Comparison of ENCODE assay signal across 8 cellular contexts in the genomic region with DNA sequence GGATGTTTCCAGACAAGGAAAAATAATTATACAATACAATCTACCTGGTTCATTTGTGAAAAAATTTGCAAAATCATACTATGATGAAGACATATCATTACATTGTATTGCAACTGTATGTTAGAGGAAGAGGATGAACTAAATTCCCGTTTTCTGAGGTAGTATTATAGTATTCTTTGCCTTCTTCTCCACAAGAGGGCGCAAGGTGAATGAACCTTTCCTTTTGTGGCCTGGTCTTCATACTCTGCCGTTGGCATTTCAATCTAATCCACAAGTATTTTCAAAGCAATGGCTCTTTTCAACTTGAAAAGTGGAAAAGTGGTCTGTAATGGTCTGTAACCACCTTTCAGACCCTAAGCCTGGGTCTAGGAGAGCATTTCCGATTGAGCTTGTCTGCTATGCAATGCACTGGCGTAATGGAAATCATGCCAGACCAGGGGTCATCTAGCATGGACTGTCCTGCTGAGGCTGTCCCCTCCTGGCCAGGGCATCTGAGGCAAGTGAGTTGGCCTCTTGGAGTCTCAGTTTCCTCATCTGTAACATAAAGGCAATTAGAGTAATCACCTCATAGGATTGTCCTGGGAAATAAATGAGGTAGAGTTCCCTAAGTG. TPM values are rescaled to one million over a fixed set of nuclear protein-coding genes. Genes with fewer than 3 reads are reported as not detected.
DNase-seq lines count a peak whose midpoint lies in the region; ATAC-seq and TF ChIP-seq lines count a peak whose summit lies in the region.

No MANE protein-coding gene starts in this region.

- no peaks in the 10 kb centered on the region for H3K4me1 ChIP-seq in BE2C

- no peaks in the 10 kb centered on the region for H3K36me3 ChIP-seq in BE2C
- H3K36me3 ChIP-seq in WERI-Rb-1: no peaks in the 10 kb centered on the region

- no peaks in the 10 kb centered on the region for H3K9me3 ChIP-seq in BE2C
- no peaks in the 10 kb centered on the region for H3K9me3 ChIP-seq in WERI-Rb-1 (ENCODE audit: severe bottlenecking)

- TF ChIP-seq CTCF in BE2C (IDR thresholded peaks at IDR 0.05; ENCODE audit: low read depth, low read length) (peak; percentile 72), WERI-Rb-1 (IDR thresholded peaks at IDR 0.05; ENCODE audit: low read depth, low read length) (peak; percentile 59), epithelial cell of proximal tubule (conservative IDR thresholded peaks at IDR 0.05; ENCODE audit: low read depth, low read length) (peak; percentile 77)

- DNase-seq in BE2C: peak; percentile 41
- DNase-seq in NCI-H226: peak; percentile 7
- peak; percentile 42 for DNase-seq in WERI-Rb-1
- no peak for DNase-seq in epithelial cell of proximal tubule (ENCODE audit: low read depth)
- peak; percentile 86 for DNase-seq in myocyte (ENCODE audit: low read depth)

- H3K4me3 ChIP-seq in BE2C (ENCODE audit: low read depth, low read length): no peak overlapping the region
- H3K4me3 ChIP-seq in WERI-Rb-1 (ENCODE audit: low read depth, low read length): no peak overlapping the region
- H3K4me3 ChIP-seq in epithelial cell of proximal tubule (ENCODE audit: low read depth, low read length): no peak overlapping the region

- no peak overlapping the region for H3K27ac ChIP-seq in WERI-Rb-1

- ATAC-seq in GM18511 (IDR thresholded peaks at IDR 0.05; ENCODE audit: unreplicated experiment) (peak; percentile 57), HG03175 (IDR thresholded peaks at IDR 0.05; ENCODE audit: unreplicated experiment) (peak; percentile 53), HG03097 (IDR thresholded peaks at IDR 0.05; ENCODE audit: low FRiP score, unreplicated experiment) (no peak)

- H3K27me3 ChIP-seq in BE2C (no peaks in the 10 kb centered on the region), WERI-Rb-1 (ENCODE audit: insufficient read depth, low read depth, severe bottlenecking) (no peaks in the 10 kb centered on the region)

RNA-seq across cellular contexts. Expression of a gene that starts 30.8 kb away (rescaled TPM):
- 0.79 TPM for polyA plus RNA-seq in BE2C (2012; ENCODE audit: insufficient read depth, insufficient read length, low read depth)
- total RNA-seq in epithelial cell of proximal tubule: 0.29 and 0.87 TPM in 2 replicates
- 0.27 and 1.5 TPM in 2 replicates for total RNA-seq in myocyte
- polyA plus RNA-seq in myocyte (2012): 1.2 TPM
